Comparison of ENCODE assay signal across 8 cellular contexts in genomic region chr12:31897791-31898503, GRCh38.
DNase-seq lines count a peak whose midpoint lies in the region; ATAC-seq, FAIRE-seq and TF ChIP-seq lines count a peak whose summit lies in the region.

No MANE protein-coding gene starts in this region.

- CTCF ChIA-PET in endothelial cell of umbilical vein (lab: Charles Lee): interaction anchor here (1.0 kb wide), 2 partner anchors 173 to 215 kb away, joined by 3 to 4 read pairs; no protein-coding TSS in a partner anchor

- intact Hi-C loops in CD14-positive monocyte (cut with micrococcal nuclease) (no loop called here), endothelial cell of umbilical vein (cut with micrococcal nuclease) (no loop called here), gastrocnemius medialis (cut with DNase I; ENCODE audit: low total_unique reads) (no loop called here)

- no peaks in the 10 kb centered on the region for H3K9me3 ChIP-seq in endothelial cell of umbilical vein (replicated peaks; ENCODE audit: control insufficient read depth, insufficient read depth, low read length)
- no peaks in the 10 kb centered on the region for H3K9me3 ChIP-seq in gastrocnemius medialis

- peak overlapping the region in 1 of 2 donors; percentile 51 for H3K4me3 Mint-ChIP-seq in CD14-positive monocyte

- peaks cover 31 to 64% (median 54%) of the 10 kb centered on the region in 7 donors for H3K9me3 Mint-ChIP-seq in CD14-positive monocyte

- peak overlapping the region; percentile 19 to 90 (median 41) for H3K27ac Mint-ChIP-seq in CD14-positive monocyte

- H3K4me1 Mint-ChIP-seq in CD14-positive monocyte: peaks cover 46% of the 10 kb centered on the region

- ATAC-seq in gastrocnemius medialis (no peak), GM21723 (IDR thresholded peaks at IDR 0.05; ENCODE audit: unreplicated experiment) (no peak), HG03520 (IDR thresholded peaks at IDR 0.05; ENCODE audit: unreplicated experiment) (no peak), HG02571 (IDR thresholded peaks at IDR 0.05; ENCODE audit: unreplicated experiment) (no peak)

- BruUV-seq in endothelial cell of umbilical vein (replicated peaks; lab: Mats Ljungman, UMichigan): no TSS peak

- H3K4me2 ChIP-seq in endothelial cell of umbilical vein (ENCODE audit: insufficient read depth, low read length): no peak overlapping the region

- H2AFZ ChIP-seq in endothelial cell of umbilical vein (ENCODE audit: low read depth, low read length): peak overlapping the region; percentile 0

- peak; percentile 59 for FAIRE-seq in endothelial cell of umbilical vein (lab: Jason Lieb, UNC)

- peaks cover 6 to 11% of the 10 kb centered on the region in 2 donors for H3K36me3 Mint-ChIP-seq in CD14-positive monocyte

- POLR2A ChIA-PET in endothelial cell of umbilical vein (lab: Charles Lee): interaction anchor here (0.7 kb wide), 1 partner anchor 149 kb away, joined by 8 read pairs; no protein-coding TSS in a partner anchor

- H3K9ac ChIP-seq in endothelial cell of umbilical vein (replicated peaks; ENCODE audit: extremely low read depth, insufficient read depth, low read length): no peak overlapping the region

- H3K27me3 Mint-ChIP-seq in CD14-positive monocyte (ENCODE audit: low read depth in 3 of 3): peaks cover 0 to 2% (median 2%) of the 10 kb centered on the region in 3 donors

- no peak overlapping the region for H3K27ac ChIP-seq in endothelial cell of umbilical vein (ENCODE audit: insufficient read depth, low read depth, low read length)
- peak overlapping the region in 3 of 4 donors; percentile 20 to 32 (median 28) for H3K27ac ChIP-seq in gastrocnemius medialis

- H3K9me1 ChIP-seq in endothelial cell of umbilical vein (replicated peaks; ENCODE audit: control insufficient read depth, extremely low read depth, insufficient read depth, low read length): no peaks in the 10 kb centered on the region

- in situ Hi-C loops in gastrocnemius medialis (cut with MboI; ENCODE audit: low sequenced_read_pairs in 4 of 4): no loop called here

- no peaks in the 10 kb centered on the region for H3K27me3 ChIP-seq in endothelial cell of umbilical vein (ENCODE audit: control insufficient read depth in 2 of 2, insufficient read depth in 2 of 2, low read length in 2 of 2)
- H3K27me3 ChIP-seq in gastrocnemius medialis: no peaks in the 10 kb centered on the region

- H3K4me3 ChIP-seq in endothelial cell of umbilical vein (replicated peaks in 1 of 3; ENCODE audit: insufficient read depth in 1 of 3, low read depth in 1 of 3, low read length in 3 of 3) (no peak overlapping the region), gastrocnemius medialis (no peak overlapping the region)

- TF ChIP-seq POLR2A in endothelial cell of umbilical vein (IDR thresholded peaks at IDR 0.05; ENCODE audit: low read depth, low read length): no peak
- no peak for TF ChIP-seq POLR2A in gastrocnemius medialis (IDR thresholded peaks at IDR 0.05)

- H3K36me3 ChIP-seq in endothelial cell of umbilical vein (ENCODE audit: control insufficient read depth in 2 of 2, extremely low read depth in 1 of 2, insufficient read depth in 2 of 2, low read length in 2 of 2) (no peaks in the 10 kb centered on the region), gastrocnemius medialis (no peaks in the 10 kb centered on the region)

- DNase-seq in CD14-positive monocyte (ENCODE audit: low spot score) (no peak), HK-2 (ENCODE audit: unreplicated experiment) (peak; percentile 42), RPMI7951 (ENCODE audit: low read depth) (peak; percentile 87), endothelial cell of umbilical vein (ENCODE audit: low read depth, low spot score) (peak; percentile 53), gastrocnemius medialis (peak in 1 of 2 donors; percentile 25)

- dilution Hi-C loops in endothelial cell of umbilical vein (cut with MboI; ENCODE audit: extremely low pct_ligation_motif_present, low sequenced_read_pairs): no loop called here

- TF ChIP-seq CTCF in CD14-positive monocyte (IDR thresholded peaks at IDR 0.05): no peak
- TF ChIP-seq CTCF in endothelial cell of umbilical vein (IDR thresholded peaks at IDR 0.05; ENCODE audit: extremely low read depth in 1 of 2, insufficient read depth in 1 of 2, low read depth in 1 of 2, low read length in 2 of 2): no peak
- no peak for TF ChIP-seq CTCF in gastrocnemius medialis (IDR thresholded peaks at IDR 0.05 in 4 of 5, conservative IDR thresholded peaks at IDR 0.05 in 1 of 5)

- H3K4me1 ChIP-seq in endothelial cell of umbilical vein (ENCODE audit: control insufficient read depth, extremely low read depth, insufficient read depth, low read length) (peaks cover 18% of the 10 kb centered on the region), gastrocnemius medialis (peaks cover 0 to 7% of the 10 kb centered on the region in 2 donors)

- no peaks in the 10 kb centered on the region for H4K20me1 ChIP-seq in endothelial cell of umbilical vein (replicated peaks; ENCODE audit: control insufficient read depth, extremely low read depth, insufficient read depth, low read length)

- no peaks in the 10 kb centered on the region for H3K79me2 ChIP-seq in endothelial cell of umbilical vein (ENCODE audit: control insufficient read depth, insufficient read depth, low read length)

TF ChIP-seq in endothelial cell of umbilical vein, 7 proteins besides CTCF, POLR2A, EP300 and RAD21:
- TF ChIP-seq FOS (IDR thresholded peaks at IDR 0.05; ENCODE audit: borderline replicate concordance, insufficient read depth, low read length) (no peak), MAX (IDR thresholded peaks at IDR 0.05; ENCODE audit: insufficient read depth, insufficient read length) (no peak), EZH2 (IDR thresholded peaks at IDR 0.05; ENCODE audit: borderline replicate concordance, low read depth, low read length, severe bottlenecking) (no peak), GATA2 (IDR thresholded peaks at IDR 0.05; ENCODE audit: insufficient read depth, insufficient read length, low read depth, low read length) (no peak), POLR2AphosphoS5 (IDR thresholded peaks at IDR 0.05; ENCODE audit: insufficient read depth, low read depth, low read length) (no peak), MYC (IDR thresholded peaks at IDR 0.05; ENCODE audit: low read depth, low read length) (no peak)
